33 cellular contexts compared by ENCODE assay signal in the genomic region with DNA sequence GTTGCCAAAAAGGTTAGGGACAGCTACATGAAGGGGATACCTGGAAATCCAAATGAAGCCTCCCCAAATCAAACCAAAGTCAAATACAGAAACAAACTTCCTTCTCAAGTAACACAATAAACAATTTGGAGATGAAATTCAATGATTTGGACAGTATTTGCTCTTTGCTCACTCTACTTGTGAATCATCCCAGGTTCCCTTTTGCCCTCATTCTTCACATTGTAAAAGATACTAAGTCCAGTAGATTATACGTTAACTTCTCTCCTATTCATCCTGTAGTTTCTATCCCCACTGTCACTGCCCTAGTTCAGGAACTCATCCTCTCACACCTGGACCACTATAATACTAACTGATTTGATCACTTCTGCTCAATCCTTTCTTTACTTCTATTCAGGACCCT. TPM values are rescaled to one million over a fixed set of nuclear protein-coding genes. Genes with fewer than 3 reads are reported as not detected.
"Had no signal": no experiment of that assay in that cellular context is flagged by ENCODE, and none has a peak within 500 bp of the region (broad histone marks: within the 10 kb centered on the region; RNA-seq: fewer than 3 reads in every experiment).

No MANE protein-coding gene starts in this region.

- H3K4me1 ChIP-seq: breast epithelium, colonic mucosa had no signal

- H3K9me3 ChIP-seq: ascending aorta, breast epithelium, colonic mucosa, esophagus squamous epithelium had no signal

- H3K4me3 Mint-ChIP-seq: activated B cell treated with CpG ODN at 0.5 μM for 24 hours; activated CD8-positive, alpha-beta memory T cell treated with anti-CD3 and anti-CD28 coated beads, Interleukin-2, amount 10 ng/mL, durations not matched to agents 7 days and 5 days; activated CD8-positive, alpha-beta T cell treated with anti-CD3 and anti-CD28 coated beads for 36 hours; activated naive CD4-positive, alpha-beta T cell treated with anti-CD3 and anti-CD28 coated beads for 36 hours; activated naive CD8-positive, alpha-beta T cell treated with anti-CD3 and anti-CD28 coated beads, Interleukin-2, amount 10 ng/mL, durations not matched to agents 7 days and 5 days; activated T-helper 1 cell treated with anti-CD3 and anti-CD28 coated beads, Interleukin-12 subunit alpha, Interleukin-12 subunit beta, Interleukin-2, Interleukin-4 antibody, amounts not matched to agents 30 ng/mL and 10 ng/mL and 1 ng/mL, durations not matched to agents 14 hours and 24 hours and 36 hours; brain; T-helper 17 cell; T-helper 2 cell treated with Interferon-gamma antibody and Interleukin-4, amounts not matched to agents 5 μg/mL and 100 μg/mL, for 36 hours had no signal

- H3K27me3 ChIP-seq: ascending aorta, breast epithelium, cardiac muscle cell, colonic mucosa, esophagus squamous epithelium had no signal

- H3K27ac ChIP-seq: ascending aorta, breast epithelium, cardiac muscle cell, colonic mucosa, epithelial cell of prostate, esophagus squamous epithelium, WERI-Rb-1 had no signal

- H3K4me3 ChIP-seq: ascending aorta, breast epithelium, cardiac muscle cell, colonic mucosa, esophagus squamous epithelium had no signal

- H3K27me3 Mint-ChIP-seq: activated CD8-positive, alpha-beta memory T cell treated with anti-CD3 and anti-CD28 coated beads, Interleukin-2, amount 10 ng/mL, durations not matched to agents 7 days and 5 days; activated naive CD8-positive, alpha-beta T cell treated with anti-CD3 and anti-CD28 coated beads, Interleukin-2, amount 10 ng/mL, durations not matched to agents 7 days and 5 days; T-helper 17 cell had no signal

- ATAC-seq: activated CD4-positive, CD25-positive, alpha-beta regulatory T cell treated with anti-CD3 and anti-CD28 coated beads, Interleukin-2, amount 50 U/mL, for 24 hours; activated CD8-positive, alpha-beta memory T cell treated with anti-CD3 and anti-CD28 coated beads, Interleukin-2, amount 10 ng/mL, durations not matched to agents 7 days and 5 days; activated CD8-positive, alpha-beta T cell treated with anti-CD3 and anti-CD28 coated beads for 36 hours; activated naive CD4-positive, alpha-beta T cell treated with anti-CD3 and anti-CD28 coated beads, Interleukin-2, amount 50 U/mL, for 72 hours; T-helper 17 cell had no signal

- H3K36me3 ChIP-seq: ascending aorta, breast epithelium, cardiac muscle cell, colonic mucosa, esophagus squamous epithelium, WERI-Rb-1 had no signal

- DNase-seq: activated B cell treated with CpG ODN at 0.5 μM for 24 hours; activated CD4-positive, alpha-beta T cell treated with anti-CD3 and anti-CD28 coated beads for 48 hours; activated CD4-positive, alpha-beta T cell treated with anti-CD3 and anti-CD28 coated beads, Interleukin-2, amount 50 U/mL, for 1 hour; activated CD4-positive, alpha-beta T cell treated with anti-CD3 and anti-CD28 coated beads, Interleukin-2, amount 50 U/mL, for 48 hours; activated CD8-positive, alpha-beta memory T cell treated with anti-CD3 and anti-CD28 coated beads, Interleukin-2, amount 10 ng/mL, durations not matched to agents 7 days and 5 days; activated CD8-positive, alpha-beta memory T cell treated with anti-CD3 and anti-CD28 coated beads, Interleukin-2, amount 50 U/mL, for 4 hours; activated CD8-positive, alpha-beta T cell treated with anti-CD3 and anti-CD28 coated beads for 36 hours; activated effector memory CD4-positive, alpha-beta T cell treated with anti-CD3 and anti-CD28 coated beads, Interleukin-2, amount 50 U/mL, for 16 hours; activated naive CD4-positive, alpha-beta T cell treated with anti-CD3 and anti-CD28 coated beads for 36 hours; activated naive CD8-positive, alpha-beta T cell treated with anti-CD3 and anti-CD28 coated beads, Interleukin-2, amount 10 ng/mL, durations not matched to agents 7 days and 5 days; activated T-cell treated with anti-CD3 and anti-CD28 coated beads, Interleukin-2, amount 50 U/mL, for 1 hour; activated T-cell treated with anti-CD3 and anti-CD28 coated beads, Interleukin-2, amount 50 U/mL, for 48 hours; central memory CD4-positive, alpha-beta T cell; cerebellar nuclear complex; colonic mucosa; effector CD8-positive, alpha-beta T cell; esophagus squamous epithelium; foreskin melanocyte; head of caudate nucleus; T-helper 1 cell; T-helper 17 cell; T1000; WERI-Rb-1 had no signal

- H3K9me3 Mint-ChIP-seq: activated B cell treated with CpG ODN at 0.5 μM for 24 hours; activated CD8-positive, alpha-beta T cell treated with anti-CD3 and anti-CD28 coated beads for 36 hours; activated naive CD4-positive, alpha-beta T cell treated with anti-CD3 and anti-CD28 coated beads for 36 hours; activated naive CD4-positive, alpha-beta T cell treated with anti-CD3 and anti-CD28 coated beads, Interleukin-2, amount 50 U/mL, for 72 hours; activated naive CD8-positive, alpha-beta T cell treated with anti-CD3 and anti-CD28 coated beads, Interleukin-2, amount 10 ng/mL, durations not matched to agents 7 days and 5 days; activated T-helper 1 cell treated with anti-CD3 and anti-CD28 coated beads, Interleukin-12 subunit alpha, Interleukin-12 subunit beta, Interleukin-2, Interleukin-4 antibody, amounts not matched to agents 30 ng/mL and 10 ng/mL and 1 ng/mL, durations not matched to agents 14 hours and 24 hours and 36 hours; activated T-helper 2 cell treated with anti-CD3 and anti-CD28 coated beads, Interferon-gamma antibody, Interleukin-2, Interleukin-4, amounts not matched to agents 10 μg/mL and 5 μg/mL and 100 μg/mL, durations not matched to agents 14 hours and 24 hours and 36 hours; T-helper 2 cell treated with Interferon-gamma antibody and Interleukin-4, amounts not matched to agents 5 μg/mL and 100 μg/mL, for 36 hours had no signal

- H3K36me3 Mint-ChIP-seq: activated CD8-positive, alpha-beta memory T cell treated with anti-CD3 and anti-CD28 coated beads, Interleukin-2, amount 10 ng/mL, durations not matched to agents 7 days and 5 days; activated naive CD4-positive, alpha-beta T cell treated with anti-CD3 and anti-CD28 coated beads, Interleukin-2, amount 50 U/mL, for 72 hours; activated naive CD8-positive, alpha-beta T cell treated with anti-CD3 and anti-CD28 coated beads, Interleukin-2, amount 10 ng/mL, durations not matched to agents 7 days and 5 days; brain had no signal

- H3K4me1 Mint-ChIP-seq: activated B cell treated with CpG ODN at 0.5 μM for 24 hours; activated CD8-positive, alpha-beta memory T cell treated with anti-CD3 and anti-CD28 coated beads, Interleukin-2, amount 10 ng/mL, durations not matched to agents 7 days and 5 days; activated naive CD8-positive, alpha-beta T cell treated with anti-CD3 and anti-CD28 coated beads, Interleukin-2, amount 10 ng/mL, durations not matched to agents 7 days and 5 days; T-helper 17 cell had no signal

- H3K27ac Mint-ChIP-seq: activated B cell treated with CpG ODN at 0.5 μM for 24 hours; activated CD8-positive, alpha-beta memory T cell treated with anti-CD3 and anti-CD28 coated beads, Interleukin-2, amount 10 ng/mL, durations not matched to agents 7 days and 5 days; activated CD8-positive, alpha-beta T cell treated with anti-CD3 and anti-CD28 coated beads for 36 hours; activated naive CD4-positive, alpha-beta T cell treated with anti-CD3 and anti-CD28 coated beads for 36 hours; activated naive CD4-positive, alpha-beta T cell treated with anti-CD3 and anti-CD28 coated beads, Interleukin-2, amount 50 U/mL, for 72 hours; activated naive CD8-positive, alpha-beta T cell treated with anti-CD3 and anti-CD28 coated beads, Interleukin-2, amount 10 ng/mL, durations not matched to agents 7 days and 5 days; activated T-helper 1 cell treated with anti-CD3 and anti-CD28 coated beads, Interleukin-12 subunit alpha, Interleukin-12 subunit beta, Interleukin-2, Interleukin-4 antibody, amounts not matched to agents 30 ng/mL and 10 ng/mL and 1 ng/mL, durations not matched to agents 14 hours and 24 hours and 36 hours; activated T-helper 2 cell treated with anti-CD3 and anti-CD28 coated beads, Interferon-gamma antibody, Interleukin-2, Interleukin-4, amounts not matched to agents 10 μg/mL and 5 μg/mL and 100 μg/mL, durations not matched to agents 14 hours and 24 hours and 36 hours; T-helper 17 cell; T-helper 2 cell treated with Interferon-gamma antibody and Interleukin-4, amounts not matched to agents 5 μg/mL and 100 μg/mL, for 36 hours had no signal

RNA-seq across cellular contexts. Expression of gene FZD1, which starts 28.3 kb away (rescaled TPM):
- total RNA-seq: activated CD8-positive, alpha-beta memory T cell treated with anti-CD3 and anti-CD28 coated beads, Interleukin-2, amount 10 ng/mL, durations not matched to agents 7 days and 5 days had no signal
